In the genomic region with DNA sequence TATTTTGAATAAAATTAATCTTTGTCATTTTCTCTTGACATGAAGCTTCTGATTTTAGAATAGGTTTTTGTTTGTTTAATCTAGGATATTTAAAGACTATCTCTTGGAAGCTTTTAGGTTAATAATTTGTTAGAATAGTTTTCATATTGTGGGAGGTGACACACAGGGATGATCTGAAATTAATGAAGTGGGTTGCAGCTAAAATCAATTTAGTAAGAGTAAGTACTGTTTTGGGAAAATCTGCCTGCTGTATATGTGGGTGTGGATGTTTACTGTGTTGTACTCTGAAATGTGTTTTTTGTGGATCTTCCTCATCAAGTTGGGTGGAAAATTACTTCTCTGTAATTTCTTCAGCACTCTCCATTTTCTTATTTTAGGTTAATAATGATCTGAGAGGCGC, we compare ENCODE assay signal across 9 cellular contexts.
DNase-seq lines count a peak whose midpoint lies in the region; ATAC-seq, FAIRE-seq and TF ChIP-seq lines count a peak whose summit lies in the region.
"Had no signal": no experiment of that assay in that cellular context is flagged by ENCODE, and none has a peak within 500 bp of the region (broad histone marks: within the 10 kb centered on the region; RNA-seq: fewer than 3 reads in every experiment).

No MANE protein-coding gene starts in this region.

- WGBS in esophagus squamous epithelium, 2 donors = 95 to 96% methylated on average over 1 of the region's 1 CpG

- TF ChIP-seq CTCF in Peyer's patch (IDR thresholded peaks at IDR 0.05) = no peak
- no peak for TF ChIP-seq CTCF in esophagus squamous epithelium (IDR thresholded peaks at IDR 0.05)

- H3K27me3 ChIP-seq in Peyer's patch (no peaks in the 10 kb centered on the region), esophagus squamous epithelium (no peaks in the 10 kb centered on the region)

- H3K9me3 ChIP-seq in Peyer's patch (no peaks in the 10 kb centered on the region), esophagus squamous epithelium (no peaks in the 10 kb centered on the region)

- FAIRE-seq in GM12892 (lab: Jason Lieb, UNC) = no peak

- peak overlapping the region in 1 of 4 donors; percentile 30 for H3K4me3 ChIP-seq in Peyer's patch
- H3K4me3 ChIP-seq in esophagus squamous epithelium = peak overlapping the region in 3 of 4 donors; percentile 29 to 56 (median 32)

- H3K36me3 ChIP-seq in Peyer's patch (peaks cover 0 to 23% (median 0%) of the 10 kb centered on the region in 3 donors), esophagus squamous epithelium (peaks cover 0 to 43% (median 0%) of the 10 kb centered on the region in 3 donors)

- intact Hi-C loops in esophagus squamous epithelium (cut with DNase I) = no loop called here
- intact Hi-C loops in sciatic nerve (cut with DNase I) = no loop called here

- peak; percentile 46 for ATAC-seq in sciatic nerve
- ATAC-seq in HG03378 (IDR thresholded peaks at IDR 0.05; ENCODE audit: unreplicated experiment) = no peak

- TF ChIP-seq POLR2A in Peyer's patch (IDR thresholded peaks at IDR 0.05) (no peak), esophagus squamous epithelium (IDR thresholded peaks at IDR 0.05) (no peak), GM12892 (IDR thresholded peaks at IDR 0.05; ENCODE audit: low read depth, low read length) (no peak)

- peaks cover 0 to 11% (median 0%) of the 10 kb centered on the region in 4 donors for H3K4me1 ChIP-seq in Peyer's patch
- H3K4me1 ChIP-seq in esophagus squamous epithelium = peaks cover 5 to 39% (median 11%) of the 10 kb centered on the region in 3 donors

- H3K27ac ChIP-seq in Peyer's patch (peak overlapping the region in 3 of 4 donors; percentile 40 to 73 (median 45)), esophagus squamous epithelium (peak overlapping the region; percentile 57 to 89 (median 86))

- DNase-seq in CD1c-positive myeloid dendritic cell (ENCODE audit: extremely low spot score) (peak; percentile 20), Peyer's patch (no peak), esophagus squamous epithelium (lab: John Stamatoyannopoulos, UW) (no peak), sciatic nerve (ENCODE audit: low spot score) (no peak), hepatic stellate cell (ENCODE audit: low spot score) (no peak), GM12892 (ENCODE audit: insufficient read length) (no peak), NCI-H524 treated with DMSO at 0.1 percent for 48 hours (lab: John Stamatoyannopoulos, UW) (no peak)
- DNase-seq: NCI-H1105 had no signal
